In the genomic region with DNA sequence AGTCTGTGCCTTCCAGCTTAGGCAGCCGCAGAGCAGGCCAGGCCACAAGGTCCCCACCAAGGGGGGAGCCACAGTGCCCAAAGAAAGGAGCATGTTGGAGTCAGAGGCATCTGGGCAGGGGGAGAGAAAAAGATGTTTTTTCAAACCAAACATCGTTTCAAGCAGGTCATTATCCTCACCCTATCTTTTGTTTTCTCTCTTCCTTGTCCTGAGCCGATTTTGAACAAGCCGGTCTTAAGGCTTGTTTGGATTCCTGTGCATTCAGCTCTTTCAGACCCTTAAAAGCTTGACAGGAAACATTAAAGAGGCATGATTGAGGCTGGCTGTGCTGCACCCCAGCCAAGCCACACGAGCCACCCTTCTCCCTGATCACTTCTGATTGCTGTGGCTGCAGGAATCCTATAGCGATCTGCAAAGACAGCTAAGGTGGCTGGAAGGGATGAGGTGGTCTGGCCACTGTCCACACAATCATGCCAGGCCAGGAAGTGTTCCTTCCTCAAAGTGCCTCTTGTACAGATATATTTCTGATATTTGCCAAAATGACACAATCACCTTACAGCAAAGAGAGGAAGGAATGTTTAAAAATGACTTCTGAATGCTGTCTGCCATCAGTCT, we compare ENCODE assay signal across 28 cellular contexts.
"Had no signal": no experiment of that assay in that cellular context is flagged by ENCODE, and none has a peak within 500 bp of the region (broad histone marks: within the 10 kb centered on the region; RNA-seq: fewer than 3 reads in every experiment).

No MANE protein-coding gene starts in this region.

- H3K36me3 Mint-ChIP-seq: activated naive CD8-positive, alpha-beta T cell treated with anti-CD3 and anti-CD28 coated beads for 36 hours; mesothelial cell of epicardium; naive B cell; stimulated activated naive B cell treated with anti-CD40 and anti-IgM and Interleukin-4, amounts not matched to agents 10 μg/mL and 1 μg/mL and 100 μg/mL, for 72 hours had no signal

- H3K79me2 ChIP-seq: hepatocyte had no signal

- H3K27me3 Mint-ChIP-seq: activated naive CD8-positive, alpha-beta T cell treated with anti-CD3 and anti-CD28 coated beads for 36 hours; naive B cell; stimulated activated naive B cell treated with anti-CD40 and anti-IgM and Interleukin-4, amounts not matched to agents 10 μg/mL and 1 μg/mL and 100 μg/mL, for 72 hours had no signal

- H3K27ac ChIP-seq: adrenal gland, brain microvascular endothelial cell, coronary artery, dorsolateral prefrontal cortex, gastrocnemius medialis, hepatocyte, sigmoid colon, tibial nerve had no signal

- ATAC-seq: gastrocnemius medialis; stimulated activated naive B cell treated with anti-CD40 and anti-IgM and Interleukin-4, amounts not matched to agents 10 μg/mL and 1 μg/mL and 100 μg/mL, for 72 hours had no signal

- H3K4me3 Mint-ChIP-seq: activated naive CD4-positive, alpha-beta T cell treated with anti-CD3 and anti-CD28 coated beads for 36 hours; activated naive CD8-positive, alpha-beta T cell treated with anti-CD3 and anti-CD28 coated beads for 36 hours; mesothelial cell of epicardium; naive B cell; stimulated activated naive B cell treated with anti-CD40 and anti-IgM and Interleukin-4, amounts not matched to agents 10 μg/mL and 1 μg/mL and 100 μg/mL, for 72 hours; T-helper 2 cell treated with Interferon-gamma antibody and Interleukin-4, amounts not matched to agents 5 μg/mL and 100 μg/mL, for 36 hours had no signal

- H3K27ac Mint-ChIP-seq: activated naive CD4-positive, alpha-beta T cell treated with anti-CD3 and anti-CD28 coated beads for 36 hours; activated naive CD8-positive, alpha-beta T cell treated with anti-CD3 and anti-CD28 coated beads for 36 hours; mesothelial cell of epicardium; naive B cell; progenitor cell of endocrine pancreas; stimulated activated naive B cell treated with anti-CD40 and anti-IgM and Interleukin-4, amounts not matched to agents 10 μg/mL and 1 μg/mL and 100 μg/mL, for 72 hours; T-helper 2 cell treated with Interferon-gamma antibody and Interleukin-4, amounts not matched to agents 5 μg/mL and 100 μg/mL, for 36 hours had no signal

- H3K4me1 ChIP-seq: adrenal gland, gastrocnemius medialis, sigmoid colon, tibial nerve had no signal

- H3K9me3 ChIP-seq: adrenal gland, gastrocnemius medialis, sigmoid colon, tibial nerve had no signal

- H3K4me2 ChIP-seq: hepatocyte, smooth muscle cell had no signal

- H3K4me1 Mint-ChIP-seq: activated naive CD8-positive, alpha-beta T cell treated with anti-CD3 and anti-CD28 coated beads for 36 hours; naive B cell; stimulated activated naive B cell treated with anti-CD40 and anti-IgM and Interleukin-4, amounts not matched to agents 10 μg/mL and 1 μg/mL and 100 μg/mL, for 72 hours had no signal

- H3K36me3 ChIP-seq: adrenal gland, brain microvascular endothelial cell, gastrocnemius medialis, sigmoid colon, tibial nerve had no signal

- H3K4me3 ChIP-seq: adrenal gland, coronary artery, dorsolateral prefrontal cortex, gastrocnemius medialis, hepatocyte, sigmoid colon, smooth muscle cell, tibial nerve had no signal

- DNase-seq: activated CD4-positive, alpha-beta T cell treated with anti-CD3 and anti-CD28 coated beads for 4 hours; activated CD4-positive, alpha-beta T cell treated with anti-CD3 and anti-CD28 coated beads, Interleukin-2, amount 50 U/mL, for 4 hours; activated effector memory CD4-positive, alpha-beta T cell treated with anti-CD3 and anti-CD28 coated beads, Interleukin-2, amount 50 U/mL, for 16 hours; activated naive CD4-positive, alpha-beta T cell treated with anti-CD3 and anti-CD28 coated beads for 36 hours; activated naive CD8-positive, alpha-beta T cell treated with anti-CD3 and anti-CD28 coated beads for 36 hours; activated T-cell treated with anti-CD3 and anti-CD28 coated beads for 4 hours; adrenal gland; aorta; brain microvascular endothelial cell; dorsolateral prefrontal cortex; effector memory CD4-positive, alpha-beta T cell; erythroblast; gastrocnemius medialis; glutamatergic neuron; naive B cell; sigmoid colon; stimulated activated CD4-positive, alpha-beta T cell treated with anti-CD3 and anti-CD28 coated beads, Interleukin-1b, Interleukin-23, amount 100 ng/mL, for 48 hours; stimulated activated CD4-positive, alpha-beta T cell treated with anti-CD3 and anti-CD28 coated beads, Interleukin-4, amount 100 ng/mL, for 4 hours; stimulated activated CD8-positive, alpha-beta memory T cell treated with anti-CD3 and anti-CD28 coated beads, Interleukin-4, amount 100 ng/mL, for 48 hours; stimulated activated naive B cell treated with anti-CD40 and anti-IgM and Interleukin-4, amounts not matched to agents 10 μg/mL and 1 μg/mL and 100 μg/mL, for 72 hours; T-helper 1 cell had no signal

- H3K27me3 ChIP-seq: adrenal gland, brain microvascular endothelial cell, gastrocnemius medialis, hepatocyte, sigmoid colon, tibial nerve had no signal

- H2AFZ ChIP-seq: hepatocyte had no signal

- H3K9me3 Mint-ChIP-seq: activated naive CD4-positive, alpha-beta T cell treated with anti-CD3 and anti-CD28 coated beads for 36 hours; activated naive CD8-positive, alpha-beta T cell treated with anti-CD3 and anti-CD28 coated beads for 36 hours; naive B cell; stimulated activated naive B cell treated with anti-CD40 and anti-IgM and Interleukin-4, amounts not matched to agents 10 μg/mL and 1 μg/mL and 100 μg/mL, for 72 hours; T-helper 2 cell treated with Interferon-gamma antibody and Interleukin-4, amounts not matched to agents 5 μg/mL and 100 μg/mL, for 36 hours had no signal
